In genomic region chr10:84494849-84495180, GRCh38 we compare ENCODE assay signal across 21 cellular contexts.
DNase-seq lines count a peak whose midpoint lies in the region; ATAC-seq and TF ChIP-seq lines count a peak whose summit lies in the region.
"Had no signal": no experiment of that assay in that cellular context is flagged by ENCODE, and none has a peak within 500 bp of the region (broad histone marks: within the 10 kb centered on the region; RNA-seq: fewer than 3 reads in every experiment).

No MANE protein-coding gene starts in this region.

- peaks cover 35% of the 10 kb centered on the region for H3K4me1 Mint-ChIP-seq in chondrocyte (ENCODE audit: low read depth)

- no peak for DNase-seq in chondrocyte (ENCODE audit: low spot score)
- no peak for DNase-seq in osteoblast (ENCODE audit: insufficient read length, low spot score, missing footprints)
- DNase-seq in H7: no peak
- no peak for DNase-seq in NCI-H128 (lab: John Stamatoyannopoulos, UW; ENCODE audit: unreplicated experiment)
- DNase-seq: activated B cell treated with CpG ODN at 0.5 μM for 24 hours; activated CD4-positive, alpha-beta T cell treated with anti-CD3 and anti-CD28 coated beads, Interleukin-2, amount 50 U/mL, for 4 hours; activated naive CD4-positive, alpha-beta T cell treated with anti-CD3 and anti-CD28 coated beads, Interleukin-2, amount 10 ng/mL, durations not matched to agents 7 days and 5 days; effector CD8-positive, alpha-beta T cell; left colon; NCI-H1092; NCI-H1930; NCI-H524 treated with DMSO at 0.1 percent for 48 hours; psoas muscle; SHP77 treated with DMSO at 0.1 percent for 48 hours; stimulated activated naive CD8-positive, alpha-beta T cell treated with anti-CD3 and anti-CD28 coated beads, Interleukin-15, Interleukin-2, amounts not matched to agents 100 U/mL and 50 U/mL, for 24 hours; T-cell; testis had no signal

- H3K27me3 ChIP-seq in ACC112 (ENCODE audit: insufficient read depth, low read length): no peaks in the 10 kb centered on the region
- no peaks in the 10 kb centered on the region for H3K27me3 ChIP-seq in KMS-11 (ENCODE audit: insufficient read depth, low read depth)
- no peaks in the 10 kb centered on the region for H3K27me3 ChIP-seq in osteoblast (ENCODE audit: insufficient read depth, low read length)
- no peaks in the 10 kb centered on the region for H3K27me3 ChIP-seq in H7 (ENCODE audit: control insufficient read depth, insufficient read depth, low read length)
- H3K27me3 ChIP-seq: BLaER1, testis had no signal

- H3K9me3 ChIP-seq in osteoblast (ENCODE audit: low read depth, low read length): no peaks in the 10 kb centered on the region
- H3K9me3 ChIP-seq: BLaER1, psoas muscle, testis had no signal

- peaks cover 17% of the 10 kb centered on the region for H3K36me3 Mint-ChIP-seq in chondrocyte (ENCODE audit: low read depth)

- H4K20me1 ChIP-seq in KMS-11 (ENCODE audit: insufficient read depth): no peaks in the 10 kb centered on the region
- peaks cover 5% of the 10 kb centered on the region for H4K20me1 ChIP-seq in osteoblast (ENCODE audit: insufficient read depth, low read length)
- H4K20me1 ChIP-seq: BLaER1 had no signal

- no peak overlapping the region for H3K4me3 Mint-ChIP-seq in chondrocyte (ENCODE audit: unreplicated experiment)
- H3K4me3 Mint-ChIP-seq: activated B cell treated with CpG ODN at 0.5 μM for 24 hours; activated naive CD4-positive, alpha-beta T cell treated with anti-CD3 and anti-CD28 coated beads, Interleukin-2, amount 10 ng/mL, durations not matched to agents 7 days and 5 days; T-cell had no signal

- H3K9ac ChIP-seq in KMS-11: no peak overlapping the region
- H3K9ac ChIP-seq: BLaER1 had no signal

- H2AFZ ChIP-seq in ACC112 (ENCODE audit: low read length, unreplicated experiment) (no peak overlapping the region), KMS-11 (ENCODE audit: low read depth) (no peak overlapping the region), osteoblast (ENCODE audit: low read length) (no peak overlapping the region)

- no peaks in the 10 kb centered on the region for H3K79me2 ChIP-seq in ACC112 (ENCODE audit: control insufficient read depth, insufficient read depth, low read length, unreplicated experiment)
- H3K79me2 ChIP-seq in KMS-11 (ENCODE audit: insufficient read depth, low read depth): no peaks in the 10 kb centered on the region
- peaks cover 15% of the 10 kb centered on the region for H3K79me2 ChIP-seq in osteoblast (ENCODE audit: insufficient read depth, low read length)

- H3K4me1 ChIP-seq in ACC112 (ENCODE audit: control insufficient read depth, insufficient read depth, low read length, unreplicated experiment) (peaks cover 21% of the 10 kb centered on the region), KMS-11 (ENCODE audit: low read depth, poor library complexity, severe bottlenecking) (peaks cover 15% of the 10 kb centered on the region), osteoblast (ENCODE audit: insufficient read depth, low read length) (peaks cover 10% of the 10 kb centered on the region)
- H3K4me1 ChIP-seq: BLaER1, testis had no signal

- H3K4me3 ChIP-seq in ACC112 (ENCODE audit: low read depth, low read length): peak overlapping the region; percentile 6; the same call in 1 of the 2 replicates
- H3K4me3 ChIP-seq in KMS-11 (IDR thresholded peaks at IDR 0.05; ENCODE audit: insufficient read depth, low read depth, low read length): no peak overlapping the region
- no peak overlapping the region for H3K4me3 ChIP-seq in osteoblast (ENCODE audit: insufficient read depth, low read length)
- no peak overlapping the region for H3K4me3 ChIP-seq in H7 (ENCODE audit: insufficient read depth, low read depth, low read length)
- H3K4me3 ChIP-seq: BLaER1, psoas muscle, testis had no signal

- no peak for TF ChIP-seq CTCF in KMS-11 (conservative IDR thresholded peaks at IDR 0.05; ENCODE audit: low read depth, low read length)
- TF ChIP-seq CTCF in chondrocyte (IDR thresholded peaks at IDR 0.05): no peak
- no peak for TF ChIP-seq CTCF in osteoblast (IDR thresholded peaks at IDR 0.05; ENCODE audit: extremely low read depth, low read depth, low read length)

- H3K9me3 Mint-ChIP-seq in chondrocyte (ENCODE audit: low read depth): peaks cover 11% of the 10 kb centered on the region
- H3K9me3 Mint-ChIP-seq: activated B cell treated with CpG ODN at 0.5 μM for 24 hours; activated naive CD4-positive, alpha-beta T cell treated with anti-CD3 and anti-CD28 coated beads, Interleukin-2, amount 10 ng/mL, durations not matched to agents 7 days and 5 days; T-cell had no signal

- H3K27ac ChIP-seq in ACC112 (ENCODE audit: low read depth, low read length) (peak overlapping the region; percentile 35), KMS-11 (no peak overlapping the region), osteoblast (ENCODE audit: low read depth, low read length) (peak overlapping the region; percentile 18)
- H3K27ac ChIP-seq: BLaER1, psoas muscle, testis had no signal

- no peaks in the 10 kb centered on the region for H3K36me3 ChIP-seq in ACC112 (ENCODE audit: insufficient read depth, low read length)
- no peaks in the 10 kb centered on the region for H3K36me3 ChIP-seq in KMS-11 (ENCODE audit: insufficient read depth)
- H3K36me3 ChIP-seq in osteoblast (ENCODE audit: insufficient read depth, low read length): no peaks in the 10 kb centered on the region
- H3K36me3 ChIP-seq in H7 (replicated peaks; ENCODE audit: control insufficient read depth, insufficient read depth, low read length): no peaks in the 10 kb centered on the region

- no peak for ATAC-seq in HG02759 (IDR thresholded peaks at IDR 0.05; ENCODE audit: unreplicated experiment)
- ATAC-seq: left colon; stimulated activated naive CD8-positive, alpha-beta T cell treated with anti-CD3 and anti-CD28 coated beads, Interleukin-15, Interleukin-2, amounts not matched to agents 100 U/mL and 50 U/mL, for 24 hours; T-cell had no signal

- H3K27me3 Mint-ChIP-seq in chondrocyte (ENCODE audit: low read depth): no peaks in the 10 kb centered on the region
- H3K27me3 Mint-ChIP-seq: activated B cell treated with CpG ODN at 0.5 μM for 24 hours; activated naive CD4-positive, alpha-beta T cell treated with anti-CD3 and anti-CD28 coated beads, Interleukin-2, amount 10 ng/mL, durations not matched to agents 7 days and 5 days; T-cell had no signal

- peak overlapping the region; percentile 52 for H3K27ac Mint-ChIP-seq in chondrocyte (ENCODE audit: unreplicated experiment)
- H3K27ac Mint-ChIP-seq: activated B cell treated with CpG ODN at 0.5 μM for 24 hours; activated naive CD4-positive, alpha-beta T cell treated with anti-CD3 and anti-CD28 coated beads, Interleukin-2, amount 10 ng/mL, durations not matched to agents 7 days and 5 days had no signal

- H3K4me2 ChIP-seq in KMS-11 (0 out of 2 replicates have a peak overlapping the region, but pooled peaks have one; percentile 7), osteoblast (ENCODE audit: insufficient read depth, low read length) (peak overlapping the region; percentile 0)
- H3K4me2 ChIP-seq: BLaER1 had no signal
